8 cellular contexts compared by ENCODE assay signal in genomic region chr3:169813757-169814517, GRCh38. TPM values are rescaled to one million over a fixed set of nuclear protein-coding genes. Genes with fewer than 3 reads are reported as not detected.
DNase-seq lines count a peak whose midpoint lies in the region; ATAC-seq and TF ChIP-seq lines count a peak whose summit lies in the region.

No MANE protein-coding gene starts in this region.

- H3K4me3 Mint-ChIP-seq in natural killer cell treated with Interleukin-12 subunit alpha and Interleukin-12 subunit beta and Interleukin-15 and Interleukin-18, amount 100 ng/mL, for 72 hours, result peak overlapping the region; percentile 89

- intact Hi-C loops in thyroid gland (cut with DNase I), result no loop called here

- peaks cover 5 to 6% of the 10 kb centered on the region in 2 donors for H3K4me1 ChIP-seq in thyroid gland

- H3K4me3 ChIP-seq in thyroid gland (replicated peaks in 1 of 3), result peak overlapping the region in 1 of 3 donors; percentile 78

- in situ Hi-C loops in GM13976 (cut with MboI; ENCODE audit: low sequenced_read_pairs, unreplicated experiment), result no loop called here

- H3K36me3 ChIP-seq in thyroid gland, result no peaks in the 10 kb centered on the region

- 65 to 67% methylated on average over 27 of the region's 27 CpGs for WGBS in thyroid gland, 2 donors

- peaks cover 25 to 26% of the 10 kb centered on the region in 2 donors for H3K4me1 Mint-ChIP-seq in natural killer cell treated with Interleukin-12 subunit alpha and Interleukin-12 subunit beta and Interleukin-15 and Interleukin-18, amount 100 ng/mL, for 72 hours (ENCODE audit: low read depth in 2 of 2)

- peaks cover 20% of the 10 kb centered on the region for H3K36me3 Mint-ChIP-seq in natural killer cell treated with Interleukin-12 subunit alpha and Interleukin-12 subunit beta and Interleukin-15 and Interleukin-18, amount 100 ng/mL, for 72 hours

- H3K27ac Mint-ChIP-seq in natural killer cell treated with Interleukin-12 subunit alpha and Interleukin-12 subunit beta and Interleukin-15 and Interleukin-18, amount 100 ng/mL, for 72 hours, result peak overlapping the region; percentile 69 to 90

- H3K9me3 Mint-ChIP-seq in natural killer cell treated with Interleukin-12 subunit alpha and Interleukin-12 subunit beta and Interleukin-15 and Interleukin-18, amount 100 ng/mL, for 72 hours, result peaks cover 4% of the 10 kb centered on the region

- TF ChIP-seq CTCF in GM13976 (IDR thresholded peaks at IDR 0.05; ENCODE audit: borderline replicate concordance, control extremely low read depth, extremely low read depth, insufficient read depth, missing control alignments) (peak; percentile 77), thyroid gland (IDR thresholded peaks at IDR 0.05) (peak in 2 of 6 experiments; percentile 41)

- no peaks in the 10 kb centered on the region for H3K27me3 ChIP-seq in thyroid gland

- no peak for TF ChIP-seq POLR2A in thyroid gland (IDR thresholded peaks at IDR 0.05)

- DNase-seq in GM13976 (ENCODE audit: low spot score) (peak; percentile 76), NCI-H1436 treated with DMSO at 0.1 percent for 48 hours (lab: John Stamatoyannopoulos, UW) (peak; percentile 69), dermis blood vessel endothelial cell (peak; percentile 40), thyroid gland (peak; percentile 36 to 37), NCI-H446 treated with DMSO at 0.1 percent for 48 hours (lab: John Stamatoyannopoulos, UW) (no peak)
- DNase-seq in activated CD4-positive, CD25-positive, alpha-beta regulatory T cell treated with anti-CD3 and anti-CD28 coated beads, Interleukin-2, amount 50 U/mL, for 72 hours, result peak; percentile 63
- DNase-seq in natural killer cell treated with Interleukin-12 subunit alpha and Interleukin-12 subunit beta and Interleukin-15 and Interleukin-18, amount 100 ng/mL, for 72 hours (ENCODE audit: low spot score), result peak; percentile 77

- H3K27me3 Mint-ChIP-seq in natural killer cell treated with Interleukin-12 subunit alpha and Interleukin-12 subunit beta and Interleukin-15 and Interleukin-18, amount 100 ng/mL, for 72 hours, result peaks cover 17 to 25% of the 10 kb centered on the region in 2 donors

- no peak overlapping the region for H3K27ac ChIP-seq in thyroid gland

- H3K9me3 ChIP-seq in thyroid gland, result no peaks in the 10 kb centered on the region

- ATAC-seq in HG02610 (IDR thresholded peaks at IDR 0.05; ENCODE audit: unreplicated experiment), result peak; percentile 93
- ATAC-seq in natural killer cell treated with Interleukin-12 subunit alpha and Interleukin-12 subunit beta and Interleukin-15 and Interleukin-18, amount 100 ng/mL, for 72 hours, result peak; percentile 88

RNA-seq across cellular contexts. Expression of gene LRRC34, which starts 1.2 kb away (rescaled TPM):
- total RNA-seq in dermis blood vessel endothelial cell, result 0.34 and 1.9 TPM in 2 replicates
- total RNA-seq in natural killer cell treated with Interleukin-12 subunit alpha and Interleukin-12 subunit beta and Interleukin-15 and Interleukin-18, amount 100 ng/mL, for 72 hours, result under 1 TPM; 0.38 to 0.50 TPM
- 1 to 10 TPM; 2.9 to 6.6 (median 5.1) TPM for total RNA-seq in thyroid gland

RNA-seq across cellular contexts. Expression of gene LRRIQ4, which starts 1.3 kb away (rescaled TPM):
- total RNA-seq in dermis blood vessel endothelial cell, result not detected in 2 replicates
- total RNA-seq in natural killer cell treated with Interleukin-12 subunit alpha and Interleukin-12 subunit beta and Interleukin-15 and Interleukin-18, amount 100 ng/mL, for 72 hours, result not detected
- total RNA-seq in thyroid gland, result under 1 TPM in 1 of 4 donors, not detected in 3; 0.29 TPM

RNA-seq across cellular contexts. Expression of gene MYNN, which starts 40.7 kb away (rescaled TPM):
- total RNA-seq in dermis blood vessel endothelial cell (20.1 and 26.9 TPM in 2 replicates), thyroid gland (10 to 100 TPM; 19.4 to 25.0 (median 21.3) TPM)
- 10 to 100 TPM; 14.0 to 14.5 TPM for total RNA-seq in natural killer cell treated with Interleukin-12 subunit alpha and Interleukin-12 subunit beta and Interleukin-15 and Interleukin-18, amount 100 ng/mL, for 72 hours

RNA-seq across cellular contexts. Expression of gene ACTRT3, which starts 44.6 kb away (rescaled TPM):
- total RNA-seq in dermis blood vessel endothelial cell, result 3.6 and 4.7 TPM in 2 replicates
- total RNA-seq in natural killer cell treated with Interleukin-12 subunit alpha and Interleukin-12 subunit beta and Interleukin-15 and Interleukin-18, amount 100 ng/mL, for 72 hours, result 1 to 10 TPM; 1.5 to 2.0 TPM
- 1 to 10 TPM; 2.0 to 3.3 (median 3.0) TPM for total RNA-seq in thyroid gland

RNA-seq across cellular contexts. Expression of gene TERC, which starts 49.1 kb away (rescaled TPM):
- total RNA-seq in dermis blood vessel endothelial cell, result 36.1 and 446 TPM in 2 replicates
- 10 to 100 TPM in 1 of 2 donors, not detected in 1; 18.6 TPM for total RNA-seq in natural killer cell treated with Interleukin-12 subunit alpha and Interleukin-12 subunit beta and Interleukin-15 and Interleukin-18, amount 100 ng/mL, for 72 hours
- 100 to 1,000 TPM in 3 of 4 donors, 10 to 100 TPM in 1; 83.6 to 291 (median 166) TPM for total RNA-seq in thyroid gland
